Comparison of ENCODE assay signal across 15 cellular contexts in the genomic region with DNA sequence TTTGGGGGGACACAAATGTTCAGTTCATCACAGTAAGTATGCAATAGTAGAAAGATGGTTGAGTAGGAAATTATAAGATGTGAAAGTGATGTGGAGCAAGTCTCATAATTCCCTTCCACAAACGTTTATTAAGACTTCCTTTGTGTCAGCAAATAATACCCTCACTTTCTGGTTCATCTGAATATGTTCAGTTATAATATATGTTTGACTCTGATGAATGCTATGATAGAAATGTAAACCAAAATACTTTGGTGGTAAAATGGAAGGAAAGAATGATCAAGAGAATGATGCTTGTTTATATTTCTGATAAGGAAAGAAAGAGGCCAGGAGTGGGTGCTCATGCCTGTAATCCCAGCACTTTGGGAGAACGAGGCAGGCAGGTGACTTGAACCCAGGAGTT.
A peak's percentile ranks its signal among the peaks of the same experiment; 100 is the strongest.
DNase-seq lines count a peak whose midpoint lies in the region; ATAC-seq and TF ChIP-seq lines count a peak whose summit lies in the region.
"Had no signal": no experiment of that assay in that cellular context is flagged by ENCODE, and none has a peak within 500 bp of the region (broad histone marks: within the 10 kb centered on the region; RNA-seq: fewer than 3 reads in every experiment).

No MANE protein-coding gene starts in this region.

- peak overlapping the region; percentile 29 for H2AFZ ChIP-seq in osteoblast (ENCODE audit: low read length)
- H2AFZ ChIP-seq: GM23248 had no signal

- H3K27me3 ChIP-seq in osteoblast (ENCODE audit: insufficient read depth, low read length) = no peaks in the 10 kb centered on the region
- H3K27me3 ChIP-seq: BLaER1 had no signal

- H4K20me1 ChIP-seq in osteoblast (ENCODE audit: insufficient read depth, low read length) = no peaks in the 10 kb centered on the region
- H4K20me1 ChIP-seq: BLaER1 had no signal

- DNase-seq in EL = peak; percentile 3
- DNase-seq in amniotic epithelial cell (ENCODE audit: low read depth) = peak; percentile 43
- peak; percentile 60 for DNase-seq in choroid plexus epithelial cell (ENCODE audit: low read depth)
- no peak for DNase-seq in osteoblast (ENCODE audit: insufficient read length, low spot score, missing footprints)
- no peak for DNase-seq in 8988T
- no peak for DNase-seq in sciatic nerve (ENCODE audit: low spot score)
- DNase-seq: AML-193; CD8-positive, alpha-beta memory T cell; DMS53; GM23248 had no signal

- H3K36me3 ChIP-seq in osteoblast (ENCODE audit: insufficient read depth, low read length) = no peaks in the 10 kb centered on the region
- H3K36me3 ChIP-seq: BLaER1 had no signal

- H3K9me3 ChIP-seq in osteoblast (ENCODE audit: low read depth, low read length) = no peaks in the 10 kb centered on the region
- H3K9me3 ChIP-seq: BLaER1 had no signal

- intact Hi-C loops in sciatic nerve (cut with DNase I) = no loop called here

- H3K79me2 ChIP-seq in osteoblast (ENCODE audit: insufficient read depth, low read length) = no peaks in the 10 kb centered on the region

- no peak overlapping the region for H3K4me2 ChIP-seq in osteoblast (ENCODE audit: insufficient read depth, low read length)
- H3K4me2 ChIP-seq: BLaER1 had no signal

- no peak for TF ChIP-seq CTCF in choroid plexus epithelial cell (conservative IDR thresholded peaks at IDR 0.05; ENCODE audit: low read depth, low read length)
- no peak for TF ChIP-seq CTCF in osteoblast (IDR thresholded peaks at IDR 0.05; ENCODE audit: extremely low read depth, low read depth, low read length)

- peaks cover 15% of the 10 kb centered on the region for H3K4me1 ChIP-seq in osteoblast (ENCODE audit: insufficient read depth, low read length)
- H3K4me1 ChIP-seq: BLaER1 had no signal

- no peak for ATAC-seq in HG03196 (IDR thresholded peaks at IDR 0.05; ENCODE audit: unreplicated experiment)
- ATAC-seq in sciatic nerve = no peak
- ATAC-seq: GM12878, HCT116 had no signal

- H3K27ac ChIP-seq in osteoblast (ENCODE audit: low read depth, low read length) = peak overlapping the region; percentile 43
- H3K27ac ChIP-seq: 22Rv1, BLaER1, GM23248 had no signal

- no peak overlapping the region for H3K4me3 ChIP-seq in choroid plexus epithelial cell (ENCODE audit: low read depth, low read length)
- no peak overlapping the region for H3K4me3 ChIP-seq in osteoblast (ENCODE audit: insufficient read depth, low read length)
- H3K4me3 ChIP-seq: BLaER1, GM12878, GM23248 had no signal

Comparison
In these comparisons a context has a peak if more than half of its experiments do, and no peak if none do; other contexts are left out.
1. DNase-seq: peak in EL (single experiment), amniotic epithelial cell (single experiment) and choroid plexus epithelial cell (single experiment); none in osteoblast (single experiment), 8988T (single experiment) and sciatic nerve (single experiment).